Comparison of ENCODE assay signal across 1 cellular context in genomic region chr7:130277763-130278643, GRCh38.
TF ChIP-seq lines count a peak whose summit lies in the region.

No MANE protein-coding gene starts in this region.

TF ChIP-seq in HepG2, 621 proteins besides CTCF, POLR2A, EP300 and RAD21 (continued from another document and continues in another):
- TF ChIP-seq BCLAF1 (IDR thresholded peaks at IDR 0.05) (no peak), ATF3 (CRISPR knock-in tag; IDR thresholded peaks at IDR 0.05) (no peak), RXRB (CRISPR knock-in tag; IDR thresholded peaks at IDR 0.05; ENCODE audit: borderline replicate concordance) (peak; percentile 25; the same call in 1 of the 2 replicates), ZNF674 (CRISPR knock-in tag; IDR thresholded peaks at IDR 0.05; ENCODE audit: low read depth) (no peak), STAG1 (CRISPR knock-in tag; IDR thresholded peaks at IDR 0.05) (peak; percentile 75), DBP (CRISPR knock-in tag; IDR thresholded peaks at IDR 0.05; ENCODE audit: not compliant biosample characterization) (no peak), ZNF749 (CRISPR knock-in tag; IDR thresholded peaks at IDR 0.05; ENCODE audit: borderline replicate concordance) (no peak), STAT6 (CRISPR knock-in tag; IDR thresholded peaks at IDR 0.05; ENCODE audit: borderline replicate concordance) (no peak), ATF7 (IDR thresholded peaks at IDR 0.05) (peak; percentile 63), ATF7 (CRISPR knock-in tag; IDR thresholded peaks at IDR 0.05) (peak; percentile 40; the same call in 1 of the 2 replicates), ZSCAN29 (CRISPR knock-in tag; conservative IDR thresholded peaks at IDR 0.05) (no peak), POLR2G (IDR thresholded peaks at IDR 0.05; ENCODE audit: low read depth, low read length) (no peak), MAFF (IDR thresholded peaks at IDR 0.05; ENCODE audit: low read depth, low read length) (no peak), ZNF10 (CRISPR knock-in tag; IDR thresholded peaks at IDR 0.05; ENCODE audit: borderline replicate concordance, low read depth) (no peak), ZNF530 (CRISPR knock-in tag; IDR thresholded peaks at IDR 0.05; ENCODE audit: low read depth) (no peak), MAZ (IDR thresholded peaks at IDR 0.05; ENCODE audit: borderline replicate concordance, low read depth, low read length) (no peak), MAZ (CRISPR knock-in tag; IDR thresholded peaks at IDR 0.05; ENCODE audit: low read depth) (no peak), ZNF709 (CRISPR knock-in tag; IDR thresholded peaks at IDR 0.05) (no peak), ZNF512 (CRISPR knock-in tag; IDR thresholded peaks at IDR 0.05) (no peak), SMC3 (IDR thresholded peaks at IDR 0.05; ENCODE audit: low read length) (peak; percentile 48; the same call in 1 of the 2 replicates), KDM2A (CRISPR knock-in tag; IDR thresholded peaks at IDR 0.05; ENCODE audit: borderline replicate concordance, low read depth) (peak; percentile 37; the same call in 1 of the 2 replicates), ATF2 (CRISPR knock-in tag; IDR thresholded peaks at IDR 0.05) (peak; percentile 97), NR1H2 (CRISPR knock-in tag; IDR thresholded peaks at IDR 0.05; ENCODE audit: borderline replicate concordance, low read depth) (no peak), PBX2 (CRISPR knock-in tag; IDR thresholded peaks at IDR 0.05) (no peak), ZNF207 (IDR thresholded peaks at IDR 0.05; ENCODE audit: borderline replicate concordance) (no peak), HOXA3 (CRISPR knock-in tag; IDR thresholded peaks at IDR 0.05) (no peak), ZNF282 (IDR thresholded peaks at IDR 0.05; ENCODE audit: partially characterized antibody) (no peak), ATF4 (CRISPR knock-in tag; IDR thresholded peaks at IDR 0.05) (peak in 1 of 2 experiments; percentile 89; a peak in 2 of 4 replicates), SETDB1 (CRISPR knock-in tag; IDR thresholded peaks at IDR 0.05; ENCODE audit: borderline replicate concordance) (no peak), ZNF468 (CRISPR knock-in tag; IDR thresholded peaks at IDR 0.05) (no peak), PAWR (CRISPR knock-in tag; IDR thresholded peaks at IDR 0.05; ENCODE audit: borderline replicate concordance) (no peak), HMGXB4 (CRISPR knock-in tag; IDR thresholded peaks at IDR 0.05; ENCODE audit: borderline replicate concordance in 1 of 2, low read depth in 1 of 2) (no peak), HNF1B (CRISPR knock-in tag; IDR thresholded peaks at IDR 0.05) (no peak), ATF1 (CRISPR knock-in tag; IDR thresholded peaks at IDR 0.05) (no peak), ZSCAN30 (CRISPR knock-in tag; IDR thresholded peaks at IDR 0.05) (no peak), ZNF329 (CRISPR knock-in tag; IDR thresholded peaks at IDR 0.05; ENCODE audit: low read depth) (no peak), ZBTB2 (CRISPR knock-in tag; IDR thresholded peaks at IDR 0.05; ENCODE audit: low read depth) (no peak), MYPOP (CRISPR knock-in tag; IDR thresholded peaks at IDR 0.05) (no peak), ZBTB44 (CRISPR knock-in tag; IDR thresholded peaks at IDR 0.05) (no peak), ZNF562 (CRISPR knock-in tag; IDR thresholded peaks at IDR 0.05; ENCODE audit: borderline replicate concordance) (no peak)
